18 cellular contexts compared by ENCODE assay signal in genomic region chr13:21420706-21421105, GRCh38. TPM values are rescaled to one million over a fixed set of nuclear protein-coding genes. Genes with fewer than 3 reads are reported as not detected.
A peak's percentile ranks its signal among the peaks of the same experiment; 100 is the strongest.
DNase-seq lines count a peak whose midpoint lies in the region; ATAC-seq, FAIRE-seq and TF ChIP-seq lines count a peak whose summit lies in the region.
"Had no signal": no experiment of that assay in that cellular context is flagged by ENCODE, and none has a peak within 500 bp of the region (broad histone marks: within the 10 kb centered on the region; RNA-seq: fewer than 3 reads in every experiment).

No MANE protein-coding gene starts in this region.

- ATAC-seq in GM19397 (IDR thresholded peaks at IDR 0.05; ENCODE audit: unreplicated experiment), result no peak
- ATAC-seq: naive thymus-derived CD4-positive, alpha-beta T cell had no signal

- DNase-seq in GM12891 (ENCODE audit: insufficient read length, low spot score) (no peak), RCC 7860 (ENCODE audit: low spot score) (no peak), dermis blood vessel endothelial cell (peak; percentile 39), lung microvascular endothelial cell (ENCODE audit: low read depth in 2 of 2) (peak; percentile 27 to 33), CD1c-positive myeloid dendritic cell (ENCODE audit: extremely low spot score) (no peak)
- no peak for DNase-seq in activated T-cell treated with anti-CD3 and anti-CD28 coated beads, Interleukin-2, amount 50 U/mL, for 48 hours
- no peak for DNase-seq in NK-92 treated with Interleukin-12 subunit alpha and Interleukin-12 subunit beta, amount 100 ng/mL, for 24 hours (lab: John Stamatoyannopoulos, UW)
- DNase-seq: activated CD4-positive, alpha-beta T cell treated with anti-CD3 and anti-CD28 coated beads, Interleukin-2, amount 50 U/mL, for 48 hours; activated effector memory CD4-positive, alpha-beta T cell treated with Interleukin-2 at 50 U/mL for 16 hours; C1 segment of cervical spinal cord; DMS79 treated with DMSO at 0.1 percent for 48 hours; hypothalamus; left ventricle myocardium inferior; naive thymus-derived CD4-positive, alpha-beta T cell; NCI-H2029 treated with DMSO at 0.1 percent for 48 hours; Right ventricle myocardium superior; T1000 had no signal

- FAIRE-seq in GM12891 (lab: Jason Lieb, UNC) (peak; percentile 71), RCC 7860 (lab: Jason Lieb, UNC) (peak; percentile 57)

- no peak for TF ChIP-seq POLR2A in GM12891 (IDR thresholded peaks at IDR 0.05; ENCODE audit: low read depth, low read length)

TF ChIP-seq in GM12891, 5 proteins besides CTCF, POLR2A, EP300 and RAD21:
- no peak for TF ChIP-seq PAX5 (IDR thresholded peaks at IDR 0.05; ENCODE audit: insufficient read depth, low read length, severe bottlenecking)

RNA-seq across cellular contexts. Expression of gene ZDHHC20, which starts 38.4 kb away (rescaled TPM):
- polyA plus RNA-seq in GM12891 (2012; ENCODE audit: low read depth, missing spikeins), result 9.8 TPM
- total RNA-seq in dermis blood vessel endothelial cell (110 and 123 TPM in 2 replicates), lung microvascular endothelial cell (63.7 and 71.0 TPM in 2 replicates)

Comparison
In these comparisons a context has a peak if more than half of its experiments do, and no peak if none do; other contexts are left out.
1. DNase-seq: peak in dermis blood vessel endothelial cell (single experiment) and lung microvascular endothelial cell (2 of 2); none in GM12891 (single experiment), RCC 7860 (single experiment), CD1c-positive myeloid dendritic cell (single experiment), activated T-cell treated with anti-CD3 and anti-CD28 coated beads, Interleukin-2, amount 50 U/mL, for 48 hours (0 of 2) and NK-92 treated with Interleukin-12 subunit alpha and Interleukin-12 subunit beta, amount 100 ng/mL, for 24 hours (single experiment).